Comparison of ENCODE assay signal across 29 cellular contexts in the genomic region with DNA sequence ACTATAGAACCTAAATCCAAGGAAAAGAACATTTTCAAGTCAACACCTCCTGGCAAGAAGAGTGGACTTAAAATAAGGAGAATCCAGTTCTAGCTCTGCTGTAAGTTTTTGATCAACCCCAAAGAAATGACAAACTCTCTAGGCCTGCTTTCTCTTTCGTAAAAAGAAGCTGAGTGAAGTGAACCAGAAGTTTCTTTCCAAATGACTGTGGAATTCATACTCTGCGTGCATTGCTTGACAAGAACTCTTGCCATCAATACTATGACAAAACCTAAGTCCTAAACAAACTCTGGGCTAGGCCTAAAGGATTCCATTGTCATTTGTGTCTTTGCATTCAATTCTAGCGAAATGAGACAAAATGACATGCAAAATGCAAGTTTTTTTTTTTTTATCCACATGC.
"Had no signal": no experiment of that assay in that cellular context is flagged by ENCODE, and none has a peak within 500 bp of the region (broad histone marks: within the 10 kb centered on the region; RNA-seq: fewer than 3 reads in every experiment).

No MANE protein-coding gene starts in this region.

- H3K27ac Mint-ChIP-seq: dendritic cell treated with granulocyte-macrophage colony-stimulating factor and Interleukin-4, amounts not matched to agents 40 ng/mL and 50 ng/mL, for 4 days; mesothelial cell of epicardium; naive B cell; natural killer cell treated with Interleukin-12 subunit alpha and Interleukin-12 subunit beta and Interleukin-15 and Interleukin-18, amount 100 ng/mL, for 72 hours; stimulated activated naive CD8-positive, alpha-beta T cell treated with anti-CD3 and anti-CD28 coated beads, Interleukin-15, amount 100 ng/mL, for 72 hours had no signal

- DNase-seq: effector memory CD4-positive, alpha-beta T cell; foreskin melanocyte; glutamatergic neuron; heart right ventricle; hippocampal formation; left cardiac atrium; left lung; mesenchymal stem cell; mucosa of descending colon; naive B cell; pancreas; retina; right lobe of liver; small intestine; stimulated activated CD4-positive, alpha-beta T cell treated with anti-CD3 and anti-CD28 coated beads, Interleukin-15, amount 100 ng/mL, for 24 hours; stimulated activated CD4-positive, alpha-beta T cell treated with anti-CD3 and anti-CD28 coated beads, Interleukin-2, amount 100 ng/mL, for 48 hours; stimulated activated naive CD4-positive, alpha-beta T cell; stimulated activated naive CD8-positive, alpha-beta T cell treated with anti-CD3 and anti-CD28 coated beads, Interleukin-15, amount 100 ng/mL, for 72 hours; trophoblast cell had no signal

- H3K9me3 ChIP-seq: esophagus muscularis mucosa, heart right ventricle, left lung, mucosa of descending colon, neutrophil, pancreas, right lobe of liver, suprapubic skin, vagina had no signal

- H3K36me3 ChIP-seq: esophagus muscularis mucosa, heart right ventricle, left lung, neutrophil, pancreas, right lobe of liver, suprapubic skin, vagina had no signal

- H3K4me3 Mint-ChIP-seq: dendritic cell treated with granulocyte-macrophage colony-stimulating factor and Interleukin-4, amounts not matched to agents 40 ng/mL and 50 ng/mL, for 4 days; mesothelial cell of epicardium; naive B cell; natural killer cell treated with Interleukin-12 subunit alpha and Interleukin-12 subunit beta and Interleukin-15 and Interleukin-18, amount 100 ng/mL, for 72 hours; neural crest cell; stimulated activated naive CD8-positive, alpha-beta T cell treated with anti-CD3 and anti-CD28 coated beads, Interleukin-15, amount 100 ng/mL, for 72 hours had no signal

- FAIRE-seq: endothelial cell of umbilical vein, islet of Langerhans, pancreas, small intestine had no signal

- H3K36me3 Mint-ChIP-seq: mesothelial cell of epicardium; naive B cell; natural killer cell treated with Interleukin-12 subunit alpha and Interleukin-12 subunit beta and Interleukin-15 and Interleukin-18, amount 100 ng/mL, for 72 hours had no signal

- H3K27me3 Mint-ChIP-seq: dendritic cell treated with granulocyte-macrophage colony-stimulating factor and Interleukin-4, amounts not matched to agents 40 ng/mL and 50 ng/mL, for 4 days; naive B cell; natural killer cell treated with Interleukin-12 subunit alpha and Interleukin-12 subunit beta and Interleukin-15 and Interleukin-18, amount 100 ng/mL, for 72 hours; stimulated activated naive CD8-positive, alpha-beta T cell treated with anti-CD3 and anti-CD28 coated beads, Interleukin-15, amount 100 ng/mL, for 72 hours had no signal

- H3K27me3 ChIP-seq: esophagus muscularis mucosa, heart right ventricle, left lung, neutrophil, pancreas, right lobe of liver, suprapubic skin, vagina had no signal

- H3K4me3 ChIP-seq: esophagus muscularis mucosa, heart right ventricle, left lung, mucosa of descending colon, pancreas, right lobe of liver, suprapubic skin, vagina had no signal

- H3K4me1 Mint-ChIP-seq: naive B cell; stimulated activated naive CD8-positive, alpha-beta T cell treated with anti-CD3 and anti-CD28 coated beads, Interleukin-15, amount 100 ng/mL, for 72 hours had no signal

- H3K27ac ChIP-seq: esophagus muscularis mucosa, heart right ventricle, left lung, neutrophil, pancreas, right lobe of liver, suprapubic skin, vagina had no signal

- H3K4me1 ChIP-seq: esophagus muscularis mucosa, heart right ventricle, left lung, pancreas, right lobe of liver, suprapubic skin, vagina had no signal

- ATAC-seq: heart right ventricle; left cardiac atrium; left lung; mucosa of descending colon; natural killer cell treated with Interleukin-12 subunit alpha and Interleukin-12 subunit beta and Interleukin-15 and Interleukin-18, amount 100 ng/mL, for 72 hours; pancreas; right lobe of liver; stimulated activated naive CD8-positive, alpha-beta T cell treated with anti-CD3 and anti-CD28 coated beads, Interleukin-15, amount 100 ng/mL, for 72 hours had no signal
